ENCODE assay signal across 8 cellular contexts in the genomic region with DNA sequence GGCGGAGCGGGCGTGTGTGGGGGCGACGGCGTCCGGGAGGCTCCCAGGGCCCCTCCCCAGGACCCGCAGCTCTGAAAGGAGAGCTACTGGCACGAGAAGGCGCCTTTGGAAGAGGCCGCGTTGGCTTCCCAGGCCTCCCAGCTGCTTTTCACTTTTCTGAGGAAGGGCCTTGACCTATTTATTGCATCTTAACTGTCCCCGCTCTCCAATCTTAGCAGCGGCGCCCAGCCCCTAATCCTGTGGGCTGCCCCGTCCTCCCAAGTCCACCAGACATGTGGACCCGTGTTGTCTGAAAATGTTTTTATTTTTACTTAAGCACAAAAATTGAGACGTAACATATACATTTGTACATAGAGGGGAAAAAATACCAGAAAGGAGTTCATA. TPM values are rescaled to one million over a fixed set of nuclear protein-coding genes. Genes with fewer than 3 reads are reported as not detected.
DNase-seq lines count a peak whose midpoint lies in the region; ATAC-seq, FAIRE-seq and TF ChIP-seq lines count a peak whose summit lies in the region.

No MANE protein-coding gene starts in this region.

- peak overlapping the region; percentile 95 to 98 (median 97) for H3K27ac Mint-ChIP-seq in H9
- H3K27ac Mint-ChIP-seq in activated CD4-positive, alpha-beta memory T cell treated with anti-CD3 and anti-CD28 coated beads for 36 hours: peak overlapping the region; percentile 93

- no peak overlapping the region for H3K23ac ChIP-seq in H9 (ENCODE audit: insufficient read length, low read depth, low read length)

- DNase-seq in H9 (no peak), right cardiac atrium (no peak), NCI-H1417 (lab: John Stamatoyannopoulos, UW) (no peak), H54 (ENCODE audit: insufficient read length, low spot score) (no peak)
- no peak for DNase-seq in activated CD4-positive, alpha-beta memory T cell treated with anti-CD3 and anti-CD28 coated beads for 36 hours

- no peak overlapping the region for H2AFZ ChIP-seq in H9 (ENCODE audit: low read length)

- peak overlapping the region; percentile 64 for H3K4me2 ChIP-seq in H9 (ENCODE audit: insufficient read depth, insufficient read length, low read length)

- no peak overlapping the region for H2BK20ac ChIP-seq in H9 (ENCODE audit: low read depth, low read length, poor library complexity, severe bottlenecking)

- no peak; the same call in 2 of the 3 replicates for TF ChIP-seq CTCF in H9 (conservative IDR thresholded peaks at IDR 0.05)

- H3K79me2 ChIP-seq in H9 (ENCODE audit: insufficient read depth, low read length): no peaks in the 10 kb centered on the region

- no peak overlapping the region for H2BK15ac ChIP-seq in H9 (ENCODE audit: low read depth, low read length)

- no peak overlapping the region for H3K27ac ChIP-seq in H9 (ENCODE audit: insufficient read length, low read depth, low read length)
- H3K27ac ChIP-seq in right cardiac atrium (ENCODE audit: low read length): peak overlapping the region; percentile 8
- H3K27ac ChIP-seq in skin epidermis: peak overlapping the region; percentile 52 to 96 (median 89)

- no peak overlapping the region for H3K56ac ChIP-seq in H9 (ENCODE audit: insufficient read length, low read depth, low read length)

- ATAC-seq in right cardiac atrium (no peak), HG03469 (IDR thresholded peaks at IDR 0.05; ENCODE audit: unreplicated experiment) (no peak), GM18861 (IDR thresholded peaks at IDR 0.05; ENCODE audit: unreplicated experiment) (no peak)

- peaks cover 6% of the 10 kb centered on the region for H3K23me2 ChIP-seq in H9 (ENCODE audit: insufficient read length, low read depth, low read length, poor library complexity, severe bottlenecking)

- peaks cover 12 to 49% (median 45%) of the 10 kb centered on the region in 3 experiments for H3K36me3 Mint-ChIP-seq in H9 (ENCODE audit: insufficient read depth in 1 of 3, low read depth in 3 of 3)
- H3K36me3 Mint-ChIP-seq in activated CD4-positive, alpha-beta memory T cell treated with anti-CD3 and anti-CD28 coated beads for 36 hours: peaks cover 30% of the 10 kb centered on the region

- no peak for TF ChIP-seq POLR2A in H54 (IDR thresholded peaks at IDR 0.05; ENCODE audit: low read depth, low read length)

- peak overlapping the region; percentile 71 to 89 for H3K4me3 Mint-ChIP-seq in H9
- peak overlapping the region; percentile 92 for H3K4me3 Mint-ChIP-seq in activated CD4-positive, alpha-beta memory T cell treated with anti-CD3 and anti-CD28 coated beads for 36 hours

- H2BK12ac ChIP-seq in H9 (ENCODE audit: insufficient read length, low read depth, low read length): no peak overlapping the region

- H3K27me3 ChIP-seq in H9 (ENCODE audit: insufficient read depth, low read length): no peaks in the 10 kb centered on the region
- no peaks in the 10 kb centered on the region for H3K27me3 ChIP-seq in right cardiac atrium (ENCODE audit: control insufficient read depth, insufficient read depth)

- no peak overlapping the region for H2BK120ac ChIP-seq in H9 (ENCODE audit: low read depth, low read length, poor library complexity, severe bottlenecking)

- H3K18ac ChIP-seq in H9 (ENCODE audit: insufficient read length, low read depth, low read length): peak overlapping the region; percentile 70

- no peak for FAIRE-seq in H54 (lab: Jason Lieb, UNC)

- peak overlapping the region; percentile 77 for H4K91ac ChIP-seq in H9 (ENCODE audit: insufficient read length, low read depth, low read length)

- no peak overlapping the region for H3T11ph ChIP-seq in H9 (ENCODE audit: low read length)

- H2AK5ac ChIP-seq in H9 (ENCODE audit: insufficient read length, low read length): no peak overlapping the region

- no peak overlapping the region for H4K5ac ChIP-seq in H9 (ENCODE audit: insufficient read length, low read depth, low read length)

- no peak overlapping the region for H4K8ac ChIP-seq in H9 (replicated peaks; ENCODE audit: insufficient read length, low read depth, low read length)

- H3K4ac ChIP-seq in H9 (ENCODE audit: low read depth, low read length): no peak overlapping the region; the same call in 1 of the 2 replicates

- H3K9ac ChIP-seq in H9 (ENCODE audit: extremely low read depth, insufficient read length, low read length): peak overlapping the region; percentile 73

- H3K14ac ChIP-seq in H9 (ENCODE audit: insufficient read depth, low read length): peak overlapping the region; percentile 92

- H3K27me3 Mint-ChIP-seq in H9 (ENCODE audit: low read depth): no peaks in the 10 kb centered on the region
- no peaks in the 10 kb centered on the region for H3K27me3 Mint-ChIP-seq in activated CD4-positive, alpha-beta memory T cell treated with anti-CD3 and anti-CD28 coated beads for 36 hours

- no CpG with 5 or more reads among the region's 18 CpGs for WGBS in H9 (ENCODE audit: extremely low coverage, insufficient read length, low lambda C conversion rate)
- 9% methylated on average over 18 of the region's 18 CpGs for WGBS in right cardiac atrium

- POLR2A ChIA-PET in activated CD4-positive, alpha-beta memory T cell treated with anti-CD3 and anti-CD28 coated beads for 36 hours (lab: Charles Lee): interaction anchor here (0.6 to 2.4 kb wide), 7 partner anchors 15 to 228 kb away, joined by 3 to 9 read pairs (median 4); a partner anchor contains a TSS

- no peaks in the 10 kb centered on the region for H4K20me1 ChIP-seq in H9 (ENCODE audit: control insufficient read depth, insufficient read depth, insufficient read length)

- CTCF ChIA-PET in activated CD4-positive, alpha-beta memory T cell treated with anti-CD3 and anti-CD28 coated beads for 36 hours (lab: Charles Lee): interaction anchor here (1.0 to 5.3 kb wide), 12 partner anchors 16 to 210 kb away, joined by 3 to 41 read pairs (median 6); a partner anchor contains a TSS

- no peak overlapping the region for H2BK5ac ChIP-seq in H9 (ENCODE audit: insufficient read length, low read length)

- H3K4me3 ChIP-seq in right cardiac atrium (ENCODE audit: low read length) (peak overlapping the region; percentile 71), skin epidermis (peak overlapping the region; percentile 71 to 93 (median 83))

- H3K4me1 ChIP-seq in H9 (ENCODE audit: insufficient read depth, low read length): no peaks in the 10 kb centered on the region; the same call in 1 of the 2 replicates
- peaks cover 2% of the 10 kb centered on the region for H3K4me1 ChIP-seq in right cardiac atrium (ENCODE audit: control insufficient read depth, insufficient read depth, low read length)

- H3K4me1 Mint-ChIP-seq in H9: peaks cover 20 to 35% of the 10 kb centered on the region in 2 experiments
- H3K4me1 Mint-ChIP-seq in activated CD4-positive, alpha-beta memory T cell treated with anti-CD3 and anti-CD28 coated beads for 36 hours (ENCODE audit: low read depth): peaks cover 44% of the 10 kb centered on the region

- no peaks in the 10 kb centered on the region for H3K9me3 ChIP-seq in H9 (ENCODE audit: control insufficient read depth, low read depth, low read length)
- no peaks in the 10 kb centered on the region for H3K9me3 ChIP-seq in right cardiac atrium (ENCODE audit: control insufficient read depth, low read length)

- intact Hi-C loops in activated CD4-positive, alpha-beta memory T cell treated with anti-CD3 and anti-CD28 coated beads for 36 hours (cut with micrococcal nuclease): loop anchor here (1.0 to 5.0 kb wide), 4 partner anchors 49 to 609 kb away; a partner anchor contains a TSS
- intact Hi-C loops in right cardiac atrium (cut with DNase I): loop anchor here in 1 of 4 donors (10.0 kb wide), 1 partner anchor 51 kb away; a partner anchor contains a TSS

- no peaks in the 10 kb centered on the region for H3K9me3 Mint-ChIP-seq in H9
- H3K9me3 Mint-ChIP-seq in activated CD4-positive, alpha-beta memory T cell treated with anti-CD3 and anti-CD28 coated beads for 36 hours: no peaks in the 10 kb centered on the region

- no peaks in the 10 kb centered on the region for H3K79me1 ChIP-seq in H9 (ENCODE audit: insufficient read depth, low read depth, low read length, poor library complexity, severe bottlenecking)

RNA-seq across cellular contexts. Expression of a gene that starts 0.5 kb away (rescaled TPM):
- total RNA-seq in H9 (2021) (31.1 and 34.0 TPM in 2 replicates), right cardiac atrium (10 to 100 TPM; 34.9 to 49.3 (median 45.9) TPM)
- 10 to 100 TPM; 51.4 to 57.6 TPM for total RNA-seq in activated CD4-positive, alpha-beta memory T cell treated with anti-CD3 and anti-CD28 coated beads for 36 hours
- polyA plus RNA-seq in right cardiac atrium: 35.0 TPM

RNA-seq across cellular contexts. Expression of a gene that starts 17.0 kb away (rescaled TPM):
- total RNA-seq in H9 (2021) (not detected in 2 replicates), right cardiac atrium (10 to 100 TPM; 13.0 to 31.0 (median 20.9) TPM)
- not detected for total RNA-seq in activated CD4-positive, alpha-beta memory T cell treated with anti-CD3 and anti-CD28 coated beads for 36 hours
- polyA plus RNA-seq in right cardiac atrium: 13.3 TPM

RNA-seq across cellular contexts. Expression of a gene that starts 29.7 kb away (rescaled TPM):
- total RNA-seq in H9 (2021) (49.0 and 50.2 TPM in 2 replicates), right cardiac atrium (10 to 100 TPM; 52.2 to 67.1 (median 61.7) TPM)
- total RNA-seq in activated CD4-positive, alpha-beta memory T cell treated with anti-CD3 and anti-CD28 coated beads for 36 hours: 10 to 100 TPM; 77.6 to 79.5 TPM
- 36.1 TPM for polyA plus RNA-seq in right cardiac atrium

RNA-seq across cellular contexts. Expression of a gene that starts 30.8 kb away (rescaled TPM):
- total RNA-seq in H9 (2021) (not detected in 2 replicates), right cardiac atrium (100 to 1,000 TPM in 3 of 4 donors, 10 to 100 TPM in 1; 66.2 to 216 (median 131) TPM)
- total RNA-seq in activated CD4-positive, alpha-beta memory T cell treated with anti-CD3 and anti-CD28 coated beads for 36 hours: not detected
- 84.7 TPM for polyA plus RNA-seq in right cardiac atrium

RNA-seq across cellular contexts. Expression of a gene that starts 46.4 kb away (rescaled TPM):
- total RNA-seq in H9 (2021) (55.0 and 57.5 TPM in 2 replicates), right cardiac atrium (10 to 100 TPM; 39.1 to 59.8 (median 47.7) TPM)
- 10 to 100 TPM; 56.4 to 60.0 TPM for total RNA-seq in activated CD4-positive, alpha-beta memory T cell treated with anti-CD3 and anti-CD28 coated beads for 36 hours
- 47.9 TPM for polyA plus RNA-seq in right cardiac atrium

Comparison
In these comparisons a context has a peak if more than half of its experiments do, and no peak if none do; other contexts are left out.
1. RNA of a gene that starts 17.0 kb away (total RNA-seq): 13.0 to 31.0 TPM in right cardiac atrium; not detected in activated CD4-positive, alpha-beta memory T cell treated with anti-CD3 and anti-CD28 coated beads for 36 hours and not detected in H9; every median in the first group is over 10 times any median in the second.